ENCODE assay signal across 8 cellular contexts in genomic region chr6:142146828-142147662, GRCh38. TPM values are rescaled to one million over a fixed set of nuclear protein-coding genes. Genes with fewer than 3 reads are reported as not detected.
DNase-seq lines count a peak whose midpoint lies in the region; ATAC-seq lines count a peak whose summit lies in the region.

NMBR (minus strand) TSS chr6:142147122; CDS start chr6:142088658, 58,464 bp downstream.
A gene with protein sequence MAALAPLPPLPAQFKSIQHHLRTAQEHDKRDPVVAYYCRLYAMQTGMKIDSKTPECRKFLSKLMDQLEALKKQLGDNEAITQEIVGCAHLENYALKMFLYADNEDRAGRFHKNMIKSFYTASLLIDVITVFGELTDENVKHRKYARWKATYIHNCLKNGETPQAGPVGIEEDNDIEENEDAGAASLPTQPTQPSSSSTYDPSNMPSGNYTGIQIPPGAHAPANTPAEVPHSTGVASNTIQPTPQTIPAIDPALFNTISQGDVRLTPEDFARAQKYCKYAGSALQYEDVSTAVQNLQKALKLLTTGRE (plus strand): TSS chr6:142147263. CDS start chr6:142147288, 25 bp downstream.

- no peak within 1 kb of the TSS for H2BK12ac ChIP-seq in mesenchymal stem cell (ENCODE audit: low read length in 2 of 2)

- H3K36me3 Mint-ChIP-seq in effector memory CD8-positive, alpha-beta T cell (ENCODE audit: insufficient read depth), result peaks cover 27% of the 10 kb centered on the region

- peak within 1 kb of the TSS; percentile 95 to 96 for H3K4me3 Mint-ChIP-seq in effector memory CD8-positive, alpha-beta T cell

- no peak within 1 kb of the TSS for H2BK120ac ChIP-seq in mesenchymal stem cell (ENCODE audit: low read depth, low read length)

- peak within 1 kb of the TSS; percentile 10 for H2AK5ac ChIP-seq in mesenchymal stem cell (ENCODE audit: low read length, severe bottlenecking)

- peak within 1 kb of the TSS; percentile 67 to 96 for H3K27ac Mint-ChIP-seq in effector memory CD8-positive, alpha-beta T cell

- DNase-seq in COR-L47 (lab: John Stamatoyannopoulos, UW) (peak; percentile 92), HS-5 (ENCODE audit: low read depth) (peak; percentile 95), NK-92 (lab: John Stamatoyannopoulos, UW; ENCODE audit: unreplicated experiment) (peak; percentile 87), mesenchymal stem cell (peak; percentile 99)
- peak; percentile 89 to 95 for DNase-seq in activated CD8-positive, alpha-beta memory T cell treated with anti-CD3 and anti-CD28 coated beads for 4 hours (ENCODE audit: low read depth in 2 of 2)
- DNase-seq in effector memory CD8-positive, alpha-beta T cell, result peak; percentile 94 to 96 (median 95)
- peak; percentile 89 for DNase-seq in stimulated activated CD8-positive, alpha-beta memory T cell treated with anti-CD3 and anti-CD28 coated beads, Interleukin-12 subunit alpha, Interleukin-12 subunit beta, amount 100 ng/mL, for 4 hours (ENCODE audit: low read depth)

- H3K14ac ChIP-seq in mesenchymal stem cell (ENCODE audit: low read length in 2 of 2), result no peak within 1 kb of the TSS

- no peaks in the 10 kb centered on the region for H3K27me3 Mint-ChIP-seq in effector memory CD8-positive, alpha-beta T cell

- under 1% methylated on average over 38 of the region's 38 CpGs for WGBS in mesenchymal stem cell

- H3K23ac ChIP-seq in mesenchymal stem cell (ENCODE audit: low read length in 2 of 2), result no peak within 1 kb of the TSS

- ATAC-seq in GM19468 (IDR thresholded peaks at IDR 0.05; ENCODE audit: extremely low read depth, unreplicated experiment), result peak; percentile 100
- peak; percentile 96 for ATAC-seq in effector memory CD8-positive, alpha-beta T cell (replicated peaks)

- H3K9me3 Mint-ChIP-seq in effector memory CD8-positive, alpha-beta T cell, result no peaks in the 10 kb centered on the region

- H2BK15ac ChIP-seq in mesenchymal stem cell (ENCODE audit: low read depth, poor library complexity, severe bottlenecking), result no peak within 1 kb of the TSS

- H3K9ac ChIP-seq in mesenchymal stem cell (ENCODE audit: low read length), result peak within 1 kb of the TSS; percentile 95

- H3K18ac ChIP-seq in mesenchymal stem cell (ENCODE audit: low read depth in 1 of 2, low read length in 2 of 2), result peak within 1 kb of the TSS; percentile 37 to 44

- H3K36me3 ChIP-seq in mesenchymal stem cell (ENCODE audit: control insufficient read depth in 1 of 2, insufficient read depth in 2 of 2, low read depth in 1 of 2, low read length in 2 of 2), result peaks cover 0 to 2% of the 10 kb centered on the region in 2 experiments

- peak within 1 kb of the TSS; percentile 81 to 95 for H3K4me3 ChIP-seq in mesenchymal stem cell (ENCODE audit: insufficient read depth in 1 of 2, low read depth in 1 of 2, low read length in 2 of 2)

- peak within 1 kb of the TSS; percentile 83 for H4K8ac ChIP-seq in mesenchymal stem cell (ENCODE audit: low read length)

- no peaks in the 10 kb centered on the region for H3K4me1 ChIP-seq in mesenchymal stem cell (ENCODE audit: control insufficient read depth, insufficient read depth, low read depth, low read length)

- peak within 1 kb of the TSS; percentile 80 for H3K4me2 ChIP-seq in mesenchymal stem cell (ENCODE audit: low read length, poor library complexity, severe bottlenecking)

- no peaks in the 10 kb centered on the region for H3K27me3 ChIP-seq in mesenchymal stem cell (ENCODE audit: control insufficient read depth in 1 of 2, insufficient read depth in 1 of 2, low read length in 2 of 2)

- H3K4ac ChIP-seq in mesenchymal stem cell (ENCODE audit: low read depth in 1 of 2, low read length in 2 of 2), result peak within 1 kb of the TSS; percentile 5 to 63

- no peak within 1 kb of the TSS for H4K91ac ChIP-seq in mesenchymal stem cell (ENCODE audit: low read length)

- H2BK5ac ChIP-seq in mesenchymal stem cell (ENCODE audit: low read depth, low read length, poor library complexity, severe bottlenecking), result no peak within 1 kb of the TSS

- peaks cover 3% of the 10 kb centered on the region for H3K79me1 ChIP-seq in mesenchymal stem cell (replicated peaks; ENCODE audit: low read length, poor library complexity, severe bottlenecking)

- peak within 1 kb of the TSS; percentile 26 for H3K27ac ChIP-seq in mesenchymal stem cell (ENCODE audit: low read length, poor library complexity, severe bottlenecking)

- peak within 1 kb of the TSS; percentile 55 for H2AFZ ChIP-seq in mesenchymal stem cell (ENCODE audit: low read depth, low read length)

- no peaks in the 10 kb centered on the region for H3K9me3 ChIP-seq in mesenchymal stem cell (ENCODE audit: control insufficient read depth, low read length)

- H3K4me1 Mint-ChIP-seq in effector memory CD8-positive, alpha-beta T cell (ENCODE audit: low read depth in 2 of 2), result peaks cover 37 to 55% of the 10 kb centered on the region in 2 donors

RNA-seq across cellular contexts. Expression of gene NMBR, which starts in this region (rescaled TPM):
- polyA plus RNA-seq in mesenchymal stem cell (2013, experiment 1 of 2), result 0.06 TPM
- polyA plus RNA-seq in mesenchymal stem cell (2013, experiment 2 of 2), result not detected

RNA-seq across cellular contexts. Expression of the second gene that starts in this region (rescaled TPM):
- 52.9 TPM for polyA plus RNA-seq in mesenchymal stem cell (2013, experiment 1 of 2)
- 53.4 TPM for polyA plus RNA-seq in mesenchymal stem cell (2013, experiment 2 of 2)

Comparison
In these comparisons a context has a peak if more than half of its experiments do, and no peak if none do; other contexts are left out.
1. Peak in every context shown above with its lines: DNase-seq, ATAC-seq, H3K4me3 ChIP-seq and H3K27ac ChIP-seq.